In genomic region chr11:118911880-118912741, GRCh38 we compare ENCODE assay signal across 8 cellular contexts. TPM values are rescaled to one million over a fixed set of nuclear protein-coding genes. Genes with fewer than 3 reads are reported as not detected.
A peak's percentile ranks its signal among the peaks of the same experiment; 100 is the strongest.
DNase-seq lines count a peak whose midpoint lies in the region; ATAC-seq and TF ChIP-seq lines count a peak whose summit lies in the region.

No MANE protein-coding gene starts in this region.

- CTCF ChIA-PET in WTC11 (lab: Charles Lee) = interaction anchor here (0.7 to 5.9 kb wide), 9 partner anchors 45 to 426 kb away, joined by 3 to 26 read pairs (median 4); partner anchors contain the start of genes DDX6 and SLC37A4

- TF ChIP-seq CTCF in 22Rv1 (IDR thresholded peaks at IDR 0.05) (no peak), HFF-Myc (IDR thresholded peaks at IDR 0.05; ENCODE audit: low read depth, low read length, missing control alignments) (no peak), WTC11 (IDR thresholded peaks at IDR 0.05) (no peak)

- ATAC-seq in WTC11 = peak; percentile 33
- no peak for ATAC-seq in HG03469 (IDR thresholded peaks at IDR 0.05; ENCODE audit: unreplicated experiment)
- ATAC-seq in GM18520 (IDR thresholded peaks at IDR 0.05; ENCODE audit: unreplicated experiment) = no peak

- H3K27me3 Mint-ChIP-seq in WTC11 (ENCODE audit: low read depth) = no peaks in the 10 kb centered on the region

- H3K27ac Mint-ChIP-seq in WTC11 = peak overlapping the region; percentile 99

- DNase-seq in HFF-Myc (ENCODE audit: extremely low read depth, low read depth) (no peak), WTC11 (ENCODE audit: low spot score) (peak; percentile 86), caudate nucleus (lab: John Stamatoyannopoulos, UW) (peak in 43 of 61 donors; percentile 18 to 83 (median 59)), kidney tubule cell (ENCODE audit: low spot score) (peak; percentile 99)
- peak; percentile 85 for DNase-seq in stimulated activated CD4-positive, alpha-beta T cell treated with anti-CD3 and anti-CD28 coated beads, Interleukin-2, amount 100 ng/mL, for 4 hours (ENCODE audit: low read depth)

- H3K4me3 Mint-ChIP-seq in WTC11 = peak overlapping the region; percentile 72

- H3K4me3 ChIP-seq in HFF-Myc (replicated peaks; ENCODE audit: low read depth, low read length) = peak overlapping the region; percentile 45

- H3K36me3 Mint-ChIP-seq in WTC11 = no peaks in the 10 kb centered on the region

- no peaks in the 10 kb centered on the region for H3K9me3 Mint-ChIP-seq in WTC11

- H3K4me1 Mint-ChIP-seq in WTC11 = peaks cover 80% of the 10 kb centered on the region

- H3K27ac ChIP-seq in 22Rv1 (peak overlapping the region; percentile 98), caudate nucleus (ENCODE audit: low read depth, low read length) (peak overlapping the region; percentile 74)

- POLR2A ChIA-PET in WTC11 (lab: Charles Lee) = interaction anchor here (0.8 to 6.9 kb wide), 9 partner anchors 9 to 291 kb away, joined by 3 to 76 read pairs (median 4); partner anchors contain the start of genes CENATAC and DDX6

TF ChIP-seq in WTC11, 78 proteins besides CTCF, POLR2A, EP300 and RAD21 (continues in another document):
- TF ChIP-seq OVOL2 (CRISPR knock-in tag; IDR thresholded peaks at IDR 0.05; ENCODE audit: borderline replicate concordance) = no peak
- TF ChIP-seq TEAD4 (CRISPR knock-in tag; IDR thresholded peaks at IDR 0.05) = peak; percentile 41; the same call in 1 of the 2 replicates
- TF ChIP-seq, protein P1, sequence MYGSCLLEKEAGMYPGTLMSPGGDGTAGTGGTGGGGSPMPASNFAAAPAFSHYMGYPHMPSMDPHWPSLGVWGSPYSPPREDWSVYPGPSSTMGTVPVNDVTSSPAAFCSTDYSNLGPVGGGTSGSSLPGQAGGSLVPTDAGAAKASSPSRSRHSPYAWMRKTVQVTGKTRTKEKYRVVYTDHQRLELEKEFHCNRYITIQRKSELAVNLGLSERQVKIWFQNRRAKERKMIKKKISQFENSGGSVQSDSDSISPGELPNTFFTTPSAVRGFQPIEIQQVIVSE (CRISPR knock-in tag; IDR thresholded peaks at IDR 0.05; ENCODE audit: borderline replicate concordance) = no peak
- TF ChIP-seq, protein P2, sequence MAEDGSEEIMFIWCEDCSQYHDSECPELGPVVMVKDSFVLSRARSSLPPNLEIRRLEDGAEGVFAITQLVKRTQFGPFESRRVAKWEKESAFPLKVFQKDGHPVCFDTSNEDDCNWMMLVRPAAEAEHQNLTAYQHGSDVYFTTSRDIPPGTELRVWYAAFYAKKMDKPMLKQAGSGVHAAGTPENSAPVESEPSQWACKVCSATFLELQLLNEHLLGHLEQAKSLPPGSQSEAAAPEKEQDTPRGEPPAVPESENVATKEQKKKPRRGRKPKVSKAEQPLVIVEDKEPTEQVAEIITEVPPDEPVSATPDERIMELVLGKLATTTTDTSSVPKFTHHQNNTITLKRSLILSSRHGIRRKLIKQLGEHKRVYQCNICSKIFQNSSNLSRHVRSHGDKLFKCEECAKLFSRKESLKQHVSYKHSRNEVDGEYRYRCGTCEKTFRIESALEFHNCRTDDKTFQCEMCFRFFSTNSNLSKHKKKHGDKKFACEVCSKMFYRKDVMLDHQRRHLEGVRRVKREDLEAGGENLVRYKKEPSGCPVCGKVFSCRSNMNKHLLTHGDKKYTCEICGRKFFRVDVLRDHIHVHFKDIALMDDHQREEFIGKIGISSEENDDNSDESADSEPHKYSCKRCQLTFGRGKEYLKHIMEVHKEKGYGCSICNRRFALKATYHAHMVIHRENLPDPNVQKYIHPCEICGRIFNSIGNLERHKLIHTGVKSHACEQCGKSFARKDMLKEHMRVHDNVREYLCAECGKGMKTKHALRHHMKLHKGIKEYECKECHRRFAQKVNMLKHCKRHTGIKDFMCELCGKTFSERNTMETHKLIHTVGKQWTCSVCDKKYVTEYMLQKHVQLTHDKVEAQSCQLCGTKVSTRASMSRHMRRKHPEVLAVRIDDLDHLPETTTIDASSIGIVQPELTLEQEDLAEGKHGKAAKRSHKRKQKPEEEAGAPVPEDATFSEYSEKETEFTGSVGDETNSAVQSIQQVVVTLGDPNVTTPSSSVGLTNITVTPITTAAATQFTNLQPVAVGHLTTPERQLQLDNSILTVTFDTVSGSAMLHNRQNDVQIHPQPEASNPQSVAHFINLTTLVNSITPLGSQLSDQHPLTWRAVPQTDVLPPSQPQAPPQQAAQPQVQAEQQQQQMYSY (CRISPR knock-in tag; IDR thresholded peaks at IDR 0.05) = 0 out of 2 replicates have a peak, but pooled peaks have one; percentile 10
- peak; percentile 66; the same call in 1 of the 2 replicates for TF ChIP-seq SP1 (CRISPR knock-in tag; conservative IDR thresholded peaks at IDR 0.05)
- TF ChIP-seq CREM (CRISPR knock-in tag; IDR thresholded peaks at IDR 0.05) = peak; percentile 67; the same call in 1 of the 2 replicates
- peak; percentile 68 for TF ChIP-seq NFE2L1 (CRISPR knock-in tag; IDR thresholded peaks at IDR 0.05)
- TF ChIP-seq, protein P3, sequence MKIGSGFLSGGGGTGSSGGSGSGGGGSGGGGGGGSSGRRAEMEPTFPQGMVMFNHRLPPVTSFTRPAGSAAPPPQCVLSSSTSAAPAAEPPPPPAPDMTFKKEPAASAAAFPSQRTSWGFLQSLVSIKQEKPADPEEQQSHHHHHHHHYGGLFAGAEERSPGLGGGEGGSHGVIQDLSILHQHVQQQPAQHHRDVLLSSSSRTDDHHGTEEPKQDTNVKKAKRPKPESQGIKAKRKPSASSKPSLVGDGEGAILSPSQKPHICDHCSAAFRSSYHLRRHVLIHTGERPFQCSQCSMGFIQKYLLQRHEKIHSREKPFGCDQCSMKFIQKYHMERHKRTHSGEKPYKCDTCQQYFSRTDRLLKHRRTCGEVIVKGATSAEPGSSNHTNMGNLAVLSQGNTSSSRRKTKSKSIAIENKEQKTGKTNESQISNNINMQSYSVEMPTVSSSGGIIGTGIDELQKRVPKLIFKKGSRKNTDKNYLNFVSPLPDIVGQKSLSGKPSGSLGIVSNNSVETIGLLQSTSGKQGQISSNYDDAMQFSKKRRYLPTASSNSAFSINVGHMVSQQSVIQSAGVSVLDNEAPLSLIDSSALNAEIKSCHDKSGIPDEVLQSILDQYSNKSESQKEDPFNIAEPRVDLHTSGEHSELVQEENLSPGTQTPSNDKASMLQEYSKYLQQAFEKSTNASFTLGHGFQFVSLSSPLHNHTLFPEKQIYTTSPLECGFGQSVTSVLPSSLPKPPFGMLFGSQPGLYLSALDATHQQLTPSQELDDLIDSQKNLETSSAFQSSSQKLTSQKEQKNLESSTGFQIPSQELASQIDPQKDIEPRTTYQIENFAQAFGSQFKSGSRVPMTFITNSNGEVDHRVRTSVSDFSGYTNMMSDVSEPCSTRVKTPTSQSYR (CRISPR knock-in tag; IDR thresholded peaks at IDR 0.05) = peak; percentile 45; the same call in 1 of the 2 replicates
- TF ChIP-seq ZBTB43 (CRISPR knock-in tag; IDR thresholded peaks at IDR 0.05) = 0 out of 2 replicates have a peak, but pooled peaks have one; percentile 44
- no peak for TF ChIP-seq ZNF219 (CRISPR knock-in tag; IDR thresholded peaks at IDR 0.05; ENCODE audit: borderline replicate concordance)
- TF ChIP-seq GABPB1 (CRISPR knock-in tag; IDR thresholded peaks at IDR 0.05) = no peak
- no peak for TF ChIP-seq ZNF121 (CRISPR knock-in tag; IDR thresholded peaks at IDR 0.05)
- TF ChIP-seq, protein P4, sequence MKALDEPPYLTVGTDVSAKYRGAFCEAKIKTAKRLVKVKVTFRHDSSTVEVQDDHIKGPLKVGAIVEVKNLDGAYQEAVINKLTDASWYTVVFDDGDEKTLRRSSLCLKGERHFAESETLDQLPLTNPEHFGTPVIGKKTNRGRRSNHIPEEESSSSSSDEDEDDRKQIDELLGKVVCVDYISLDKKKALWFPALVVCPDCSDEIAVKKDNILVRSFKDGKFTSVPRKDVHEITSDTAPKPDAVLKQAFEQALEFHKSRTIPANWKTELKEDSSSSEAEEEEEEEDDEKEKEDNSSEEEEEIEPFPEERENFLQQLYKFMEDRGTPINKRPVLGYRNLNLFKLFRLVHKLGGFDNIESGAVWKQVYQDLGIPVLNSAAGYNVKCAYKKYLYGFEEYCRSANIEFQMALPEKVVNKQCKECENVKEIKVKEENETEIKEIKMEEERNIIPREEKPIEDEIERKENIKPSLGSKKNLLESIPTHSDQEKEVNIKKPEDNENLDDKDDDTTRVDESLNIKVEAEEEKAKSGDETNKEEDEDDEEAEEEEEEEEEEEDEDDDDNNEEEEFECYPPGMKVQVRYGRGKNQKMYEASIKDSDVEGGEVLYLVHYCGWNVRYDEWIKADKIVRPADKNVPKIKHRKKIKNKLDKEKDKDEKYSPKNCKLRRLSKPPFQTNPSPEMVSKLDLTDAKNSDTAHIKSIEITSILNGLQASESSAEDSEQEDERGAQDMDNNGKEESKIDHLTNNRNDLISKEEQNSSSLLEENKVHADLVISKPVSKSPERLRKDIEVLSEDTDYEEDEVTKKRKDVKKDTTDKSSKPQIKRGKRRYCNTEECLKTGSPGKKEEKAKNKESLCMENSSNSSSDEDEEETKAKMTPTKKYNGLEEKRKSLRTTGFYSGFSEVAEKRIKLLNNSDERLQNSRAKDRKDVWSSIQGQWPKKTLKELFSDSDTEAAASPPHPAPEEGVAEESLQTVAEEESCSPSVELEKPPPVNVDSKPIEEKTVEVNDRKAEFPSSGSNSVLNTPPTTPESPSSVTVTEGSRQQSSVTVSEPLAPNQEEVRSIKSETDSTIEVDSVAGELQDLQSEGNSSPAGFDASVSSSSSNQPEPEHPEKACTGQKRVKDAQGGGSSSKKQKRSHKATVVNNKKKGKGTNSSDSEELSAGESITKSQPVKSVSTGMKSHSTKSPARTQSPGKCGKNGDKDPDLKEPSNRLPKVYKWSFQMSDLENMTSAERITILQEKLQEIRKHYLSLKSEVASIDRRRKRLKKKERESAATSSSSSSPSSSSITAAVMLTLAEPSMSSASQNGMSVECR (CRISPR knock-in tag; IDR thresholded peaks at IDR 0.05; ENCODE audit: borderline replicate concordance) = peak; percentile 62
- TF ChIP-seq, protein P5, sequence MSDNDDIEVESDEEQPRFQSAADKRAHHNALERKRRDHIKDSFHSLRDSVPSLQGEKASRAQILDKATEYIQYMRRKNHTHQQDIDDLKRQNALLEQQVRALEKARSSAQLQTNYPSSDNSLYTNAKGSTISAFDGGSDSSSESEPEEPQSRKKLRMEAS (CRISPR knock-in tag; IDR thresholded peaks at IDR 0.05) = peak; percentile 57; the same call in 1 of the 2 replicates

RNA-seq across cellular contexts. Expression of gene BCL9L, which starts 13.6 kb away (rescaled TPM):
- 62.1 to 65.3 TPM (median 64.7 TPM) in 3 replicates for total RNA-seq in WTC11 (2021)

RNA-seq across cellular contexts. Expression of gene CXCR5, which starts 28.4 kb away (rescaled TPM):
- 0.07 TPM in 1 of 3 replicates, not detected in the others for total RNA-seq in WTC11 (2021)

RNA-seq across cellular contexts. Expression of gene UPK2, which starts 44.0 kb away (rescaled TPM):
- not detected in 3 replicates for total RNA-seq in WTC11 (2021)

RNA-seq across cellular contexts. Expression of gene FOXR1, which starts 59.5 kb away (rescaled TPM):
- total RNA-seq in WTC11 (2021) = not detected in 3 replicates
